ENCODE assay signal across 25 cellular contexts in the genomic region with DNA sequence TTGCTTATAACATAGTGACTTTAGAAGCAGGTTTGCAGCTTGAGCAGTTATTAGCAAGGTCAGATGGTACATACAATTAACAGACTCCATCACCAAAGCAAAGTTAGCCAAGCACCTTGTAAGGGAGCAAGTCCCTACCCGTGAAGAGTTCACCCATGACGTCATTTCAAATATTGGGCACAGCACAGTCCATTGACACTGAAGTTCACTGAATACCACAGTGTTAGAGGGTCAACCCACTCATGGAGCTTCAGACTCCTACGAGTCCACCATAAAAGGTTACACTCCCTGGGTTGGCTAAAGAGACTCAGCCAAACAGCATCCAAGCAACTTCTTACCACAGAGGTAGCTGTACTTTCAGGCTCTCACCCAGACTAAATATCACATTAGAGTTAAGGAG.
DNase-seq lines count a peak whose midpoint lies in the region; ATAC-seq and TF ChIP-seq lines count a peak whose summit lies in the region.
"Had no signal": no experiment of that assay in that cellular context is flagged by ENCODE, and none has a peak within 500 bp of the region (broad histone marks: within the 10 kb centered on the region; RNA-seq: fewer than 3 reads in every experiment).

No MANE protein-coding gene starts in this region.

- peaks cover 5% of the 10 kb centered on the region for H3K36me3 Mint-ChIP-seq in chondrocyte (ENCODE audit: low read depth)

- H3K27me3 Mint-ChIP-seq in chondrocyte (ENCODE audit: low read depth) = no peaks in the 10 kb centered on the region
- H3K27me3 Mint-ChIP-seq: CD4-positive, alpha-beta T cell had no signal

- peaks cover 61% of the 10 kb centered on the region for H3K79me2 ChIP-seq in GM23248 (ENCODE audit: insufficient read depth)

- no peak for TF ChIP-seq EP300 in sigmoid colon (IDR thresholded peaks at IDR 0.05)

- no peak overlapping the region for H3K9ac ChIP-seq in GM23248
- H3K9ac ChIP-seq: BLaER1 treated with 17β-estradiol and CSF1 and Interleukin-3, amounts not matched to agents 10 nM and 100 nM; SK-N-SH had no signal

- H3K27me3 ChIP-seq in GM23248 (replicated peaks; ENCODE audit: insufficient read depth) (no peaks in the 10 kb centered on the region), layer of hippocampus (ENCODE audit: control insufficient read depth, insufficient read depth, low read length) (no peaks in the 10 kb centered on the region), sigmoid colon (no peaks in the 10 kb centered on the region)
- H3K27me3 ChIP-seq: BLaER1 treated with 17β-estradiol and CSF1 and Interleukin-3, amounts not matched to agents 10 nM and 100 nM had no signal

- H4K20me1 ChIP-seq in GM23248 (ENCODE audit: insufficient read depth) = no peaks in the 10 kb centered on the region

- in situ Hi-C loops in GM23248 (cut with MboI) = no loop called here

- peaks cover 17% of the 10 kb centered on the region for H3K4me1 ChIP-seq in GM23248 (ENCODE audit: insufficient read depth)
- H3K4me1 ChIP-seq in sigmoid colon = peaks cover 0 to 60% (median 48%) of the 10 kb centered on the region in 4 donors

- intact Hi-C loops in sigmoid colon (cut with DNase I) = no loop called here

- no peak for TF ChIP-seq POLR2A in sigmoid colon (IDR thresholded peaks at IDR 0.05)

- peaks cover 57% of the 10 kb centered on the region for H3K4me1 Mint-ChIP-seq in chondrocyte (ENCODE audit: low read depth)

- peak overlapping the region; percentile 6 for H3K4me2 ChIP-seq in GM23248 (ENCODE audit: unreplicated experiment)
- H3K4me2 ChIP-seq: BLaER1 treated with 17β-estradiol and CSF1 and Interleukin-3, amounts not matched to agents 10 nM and 100 nM; SK-N-SH had no signal

- H3K27ac ChIP-seq in GM23248 (peak overlapping the region; percentile 53), layer of hippocampus (ENCODE audit: low read depth, low read length) (peak overlapping the region; percentile 25), sigmoid colon (peak overlapping the region in 3 of 4 donors; percentile 43 to 56 (median 48))
- H3K27ac ChIP-seq: BLaER1 treated with 17β-estradiol and CSF1 and Interleukin-3, amounts not matched to agents 10 nM and 100 nM; RWPE1 had no signal

- peaks cover 11% of the 10 kb centered on the region; the same call in 1 of the 2 replicates for H3F3A ChIP-seq in GM23248 (ENCODE audit: insufficient read depth)

- DNase-seq in GM23248 (no peak), chondrocyte (ENCODE audit: low spot score) (no peak), sigmoid colon (no peak)
- DNase-seq: AML-193; CD4-positive, alpha-beta T cell; Karpas-422; NCI-H1092; NCI-H1417 treated with DMSO at 0.1 percent for 48 hours; NCI-H1694 treated with DMSO at 0.1 percent for 48 hours; NCI-H2081; NCI-H226; NCI-H510A; NCI-H69; SIG-M5; SK-N-SH; SW 1271 had no signal

- H3K9me2 ChIP-seq in GM23248 (ENCODE audit: insufficient read depth) = no peaks in the 10 kb centered on the region
- H3K9me2 ChIP-seq: SK-N-SH had no signal

- WGBS in GM23248 (ENCODE audit: low coverage in 1 of 2, low lambda C conversion rate in 2 of 2, missing lambda C conversion rate in 2 of 2), 2 experiments = 85 to 87% methylated on average over 3 of the region's 3 CpGs
- 81 to 93% methylated on average over 3 of the region's 3 CpGs for WGBS in sigmoid colon, 2 donors

- H3K27ac Mint-ChIP-seq in chondrocyte (ENCODE audit: unreplicated experiment) = peak overlapping the region; percentile 32
- H3K27ac Mint-ChIP-seq: CD4-positive, alpha-beta T cell; GM23338 had no signal

- H3K9me3 Mint-ChIP-seq in chondrocyte (ENCODE audit: low read depth) = no peaks in the 10 kb centered on the region
- H3K9me3 Mint-ChIP-seq: CD4-positive, alpha-beta T cell; GM23338 had no signal

- H2AFZ ChIP-seq in GM23248 = no peak overlapping the region
- H2AFZ ChIP-seq: GM23338 had no signal

- ATAC-seq in GM19467 (IDR thresholded peaks at IDR 0.05; ENCODE audit: unreplicated experiment) (no peak), GM18873 (IDR thresholded peaks at IDR 0.05; ENCODE audit: low FRiP score, unreplicated experiment) (no peak), GM19397 (IDR thresholded peaks at IDR 0.05; ENCODE audit: unreplicated experiment) (no peak)
- ATAC-seq: GM23338, Panc1 had no signal

- H3K4me3 Mint-ChIP-seq in chondrocyte (ENCODE audit: unreplicated experiment) = no peak overlapping the region
- H3K4me3 Mint-ChIP-seq: CD4-positive, alpha-beta T cell; GM23338 had no signal

- peaks cover 4% of the 10 kb centered on the region; the same call in 1 of the 2 replicates for H3K36me3 ChIP-seq in GM23248 (ENCODE audit: low read depth)
- H3K36me3 ChIP-seq in sigmoid colon = no peaks in the 10 kb centered on the region
- H3K36me3 ChIP-seq: HAP-1 had no signal

- H3K9me3 ChIP-seq in GM23248 (ENCODE audit: low read depth) = no peaks in the 10 kb centered on the region
- no peaks in the 10 kb centered on the region for H3K9me3 ChIP-seq in sigmoid colon
- H3K9me3 ChIP-seq: HAP-1, SK-N-SH had no signal

- TF ChIP-seq CTCF in chondrocyte (IDR thresholded peaks at IDR 0.05) = no peak
- no peak for TF ChIP-seq CTCF in sigmoid colon (IDR thresholded peaks at IDR 0.05)

- no peak overlapping the region for H3K4me3 ChIP-seq in GM23248
- no peak overlapping the region for H3K4me3 ChIP-seq in sigmoid colon
- H3K4me3 ChIP-seq: BLaER1 treated with 17β-estradiol and CSF1 and Interleukin-3, amounts not matched to agents 10 nM and 100 nM; GM23338; HAP-1 had no signal
